In the genomic region with DNA sequence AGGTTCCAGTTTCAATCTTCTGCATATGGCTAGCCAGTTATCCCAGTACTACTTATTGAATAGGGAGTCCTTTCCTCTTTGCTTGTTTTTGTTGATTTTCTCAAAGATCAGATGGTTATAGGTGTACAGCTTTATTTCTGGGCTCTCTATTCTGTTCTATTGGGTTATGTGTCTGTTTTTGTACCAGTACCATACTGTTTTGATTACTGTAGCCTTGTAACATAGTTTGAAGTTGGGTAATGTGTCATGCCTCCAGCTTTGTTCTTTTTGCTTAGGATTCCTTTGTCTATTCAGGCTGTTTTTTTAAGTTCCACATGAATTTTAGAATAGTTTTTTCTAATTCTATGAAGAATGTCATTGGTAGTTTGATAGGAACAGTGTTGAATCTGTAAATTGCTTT, we compare ENCODE assay signal across 4 cellular contexts. TPM values are rescaled to one million over a fixed set of nuclear protein-coding genes. Genes with fewer than 3 reads are reported as not detected.
DNase-seq lines count a peak whose midpoint lies in the region; ATAC-seq, FAIRE-seq and TF ChIP-seq lines count a peak whose summit lies in the region.
"Not testable (repeated sequence)": the region's sequence is repeated elsewhere in the genome, so short reads cannot be mapped to it uniquely, and the experiment has no call there.

No MANE protein-coding gene starts in this region.

- H3K79me2 ChIP-seq in HCT116 (ENCODE audit: insufficient read depth, low read length); Karpas-422 (ENCODE audit: low read length); K562 (ENCODE audit: control insufficient read depth, insufficient read depth, low read length): not testable (repeated sequence)

- not testable (repeated sequence) for H3K36me3 ChIP-seq in HCT116 (ENCODE audit: control insufficient read depth in 1 of 2, insufficient read depth in 2 of 2, low read length in 2 of 2); HEK293 (ENCODE audit: control insufficient read depth in 2 of 2, insufficient read depth in 1 of 2, low read length in 2 of 2); Karpas-422 (ENCODE audit: insufficient read depth, low read length); K562 (ENCODE audit: control insufficient read depth, insufficient read depth, low read length)

- not testable (repeated sequence) for TF ChIP-seq CTCF in HCT116 (IDR thresholded peaks at IDR 0.05 in 2 of 3, conservative IDR thresholded peaks at IDR 0.05 in 1 of 3; ENCODE audit: borderline replicate concordance in 1 of 3, insufficient read depth in 1 of 3, low read depth in 2 of 3, low read length in 2 of 3); HEK293 (tag by site-specific recombination; IDR thresholded peaks at IDR 0.05); K562 (IDR thresholded peaks at IDR 0.05 in 2 of 3, conservative IDR thresholded peaks at IDR 0.05 in 1 of 3; ENCODE audit: insufficient read depth in 2 of 3, low read depth in 1 of 3, low read length in 3 of 3)

- not testable (repeated sequence) for TF ChIP-seq RAD21 in HCT116 (IDR thresholded peaks at IDR 0.05; ENCODE audit: low read depth); K562 (CRISPR knock-in tag; conservative IDR thresholded peaks at IDR 0.05 in 1 of 2, IDR thresholded peaks at IDR 0.05 in 1 of 2)

- DNase-seq in HCT116 (ENCODE audit: low read depth, low spot score); K562 (ENCODE audit: extremely low read depth in 1 of 4, low spot score in 3 of 4): not testable (repeated sequence)
- DNase-seq in Karpas-422 = peak; percentile 7

- not testable (repeated sequence) for H3K4me3 ChIP-seq in HCT116 (replicated peaks in 1 of 2; ENCODE audit: low read depth in 1 of 2, low read length in 2 of 2); HEK293 (ENCODE audit: low read depth, low read length); Karpas-422 (ENCODE audit: low read length); K562

- not testable (repeated sequence) for H2AFZ ChIP-seq in HCT116 (ENCODE audit: low read depth, low read length, poor library complexity, severe bottlenecking); Karpas-422 (ENCODE audit: low read length); K562 (ENCODE audit: low read depth, low read length)

- H3K4me1 ChIP-seq in HCT116 (ENCODE audit: control insufficient read depth in 1 of 2, insufficient read depth in 2 of 2, low read length in 2 of 2); HEK293 (ENCODE audit: control insufficient read depth, insufficient read depth, low read length); Karpas-422 (ENCODE audit: low read length); K562 (replicated peaks in 1 of 2; ENCODE audit: control insufficient read depth in 2 of 2, insufficient read depth in 2 of 2, low read length in 2 of 2): not testable (repeated sequence)

- not testable (repeated sequence) for H3K27me3 ChIP-seq in HCT116 (ENCODE audit: insufficient read depth, low read length); Karpas-422 (ENCODE audit: low read length); K562 (ENCODE audit: control insufficient read depth in 2 of 2, insufficient read depth in 2 of 2, low read length in 2 of 2)

- CTCF ChIA-PET in HCT116 (lab: Charles Lee); K562 (lab: Yijun Ruan, JAX; ENCODE audit: low intra/inter-chr PET ratio): not testable (repeated sequence)
- CTCF ChIA-PET in HEK293 (lab: Yijun Ruan, JAX) = interaction anchor here (1.8 kb wide), 1 partner anchor 9 kb away, joined by 7 read pairs; no protein-coding TSS in a partner anchor

- not testable (repeated sequence) for TF ChIP-seq EP300 in K562 (IDR thresholded peaks at IDR 0.05; ENCODE audit: low read length)

- not testable (repeated sequence) for H3K9ac ChIP-seq in HCT116 (ENCODE audit: low read length); Karpas-422 (ENCODE audit: low read length); K562 (ENCODE audit: insufficient read depth in 1 of 2, low read depth in 2 of 2, low read length in 2 of 2)

- intact Hi-C loops in HCT116 (cut with micrococcal nuclease); K562 (cut with micrococcal nuclease): not testable (repeated sequence)

- not testable (repeated sequence) for BruUV-seq in HCT116 (replicated peaks; lab: Mats Ljungman, UMichigan); K562 (replicated peaks; lab: Mats Ljungman, UMichigan)

- H3K9me3 ChIP-seq in HCT116 (ENCODE audit: control insufficient read depth in 1 of 2, insufficient read depth in 1 of 2, low read depth in 1 of 2, low read length in 2 of 2); HEK293 (ENCODE audit: control insufficient read depth, insufficient read depth, low read depth, low read length); Karpas-422 (ENCODE audit: low read length); K562 (replicated peaks; ENCODE audit: control insufficient read depth, insufficient read depth, low read depth, low read length): not testable (repeated sequence)

- RAD21 ChIA-PET in HCT116 (lab: Charles Lee; ENCODE audit: low non-redundant PET in 1 of 2, low total read pairs in 2 of 2, uncharacterized antibody in 2 of 2, unreplicated experiment in 2 of 2) = not testable (repeated sequence)

- in situ Hi-C loops in K562 (cut with MboI) = not testable (repeated sequence)

- H3K4me2 ChIP-seq in HCT116 (ENCODE audit: low read length); Karpas-422 (ENCODE audit: low read depth, low read length, poor library complexity, severe bottlenecking); K562 (ENCODE audit: insufficient read depth, low read length): not testable (repeated sequence)

- POLR2A ChIA-PET in HCT116 (lab: Charles Lee); HEK293 (lab: Yijun Ruan, JAX): not testable (repeated sequence)
- POLR2A ChIA-PET in K562 (lab: Yijun Ruan, JAX) = interaction anchor here (1.5 kb wide), 1 partner anchor 16 kb away, joined by 3 read pairs; no protein-coding TSS in a partner anchor

- not testable (repeated sequence) for FAIRE-seq in K562 (lab: Jason Lieb, UNC)

- TF ChIP-seq POLR2A in HCT116 (IDR thresholded peaks at IDR 0.05; ENCODE audit: borderline replicate concordance, extremely low read depth, insufficient read depth, insufficient read length); K562 (conservative IDR thresholded peaks at IDR 0.05): not testable (repeated sequence)

- not testable (repeated sequence) for H3K9me1 ChIP-seq in K562 (ENCODE audit: control insufficient read depth, insufficient read depth, low read length)

- H4K20me1 ChIP-seq in HCT116 (ENCODE audit: insufficient read depth); Karpas-422 (ENCODE audit: insufficient read depth, low read depth, low read length); K562 (replicated peaks; ENCODE audit: control insufficient read depth, insufficient read depth, low read length): not testable (repeated sequence)

- not testable (repeated sequence) for H3K9me2 ChIP-seq in HCT116 (ENCODE audit: insufficient read depth); Karpas-422 (replicated peaks; ENCODE audit: insufficient read depth, low read length)

- not testable (repeated sequence) for H3K27ac ChIP-seq in HCT116 (ENCODE audit: low read depth, low read length); HEK293 (ENCODE audit: extremely low read depth, low read depth, low read length); Karpas-422 (ENCODE audit: low read length); K562 (ENCODE audit: extremely low read depth, low read depth, low read length)

- not testable (repeated sequence) for ATAC-seq in HCT116, K562

RNA-seq across cellular contexts. Expression of gene ZNF691, which starts 26.7 kb away (rescaled TPM):
- 11.1 TPM for total RNA-seq in HCT116 (2021; ENCODE audit: unreplicated experiment)
- polyA plus RNA-seq in HCT116 (2012) = 4.7 and 8.2 TPM in 2 replicates
- total RNA-seq in Karpas-422 (2014; rRNA removed; shearing (Covaris generic); ENCODE audit: low replicate concordance) = 15.4 and 18.3 TPM in 2 replicates
- total RNA-seq in K562 (2011; cell fraction: chromatin; rRNA removed; ENCODE audit: low replicate concordance) = 18.1 and 22.3 TPM in 2 replicates
- 12.2 and 16.0 TPM in 2 replicates for total RNA-seq in K562 (2011; cell fraction: nucleolus; rRNA removed)
- 13.1 and 18.3 TPM in 2 replicates for total RNA-seq in K562 (2011; cell fraction: nucleoplasm; rRNA removed)
- total RNA-seq in K562 (2014; rRNA removed) = 14.8 and 17.4 TPM in 2 replicates
- 10.8 and 11.8 TPM in 2 replicates for total RNA-seq in K562 (2014; rRNA removed; fragmentation: Illumina TruSeq; extraction: Trizol)
- total RNA-seq in K562 (2015; rRNA removed; fragmentation: Illumina TruSeq; extraction: Trizol) = 9.2 and 10.7 TPM in 2 replicates
- total RNA-seq in K562 (2021) = 11.7 and 15.2 TPM in 2 replicates
- 11.6 and 11.9 TPM in 2 replicates for polyA plus RNA-seq in K562 (2011; rRNA removed)
- 11.9 and 13.0 TPM in 2 replicates for polyA plus RNA-seq in K562 (2011; cell fraction: cytosol; rRNA removed)
- 30.8 and 50.7 TPM in 2 replicates for polyA plus RNA-seq in K562 (2011; cell fraction: nucleus; rRNA removed)
- polyA plus RNA-seq in K562 (2012) = 12.4 and 15.2 TPM in 2 replicates
- 19.0 and 21.6 TPM in 2 replicates for polyA plus RNA-seq in K562 (2014; fragmentation: Illumina TruSeq; extraction: Trizol)
- 10 to 100 TPM; 20.0 to 30.4 TPM for polyA plus RNA-seq in K562 (2014; fragmentation: Nextera tagmentation; extraction: Ambion mirVana)
- polyA plus RNA-seq in K562 (2014; rRNA removed) = 10.7 and 14.0 TPM in 2 replicates
- 6.7 and 7.1 TPM in 2 replicates for polyA minus RNA-seq in K562 (2011; rRNA and poly(A)+ RNA removed)
- 2.5 and 3.7 TPM in 2 replicates for polyA minus RNA-seq in K562 (2011; cell fraction: cytosol; rRNA and poly(A)+ RNA removed)
- polyA minus RNA-seq in K562 (2011; cell fraction: nucleus; rRNA and poly(A)+ RNA removed) = 11.0 and 16.6 TPM in 2 replicates

RNA-seq across cellular contexts. Expression of gene SVBP, which starts 55.9 kb away (rescaled TPM):
- total RNA-seq in HCT116 (2021; ENCODE audit: unreplicated experiment) = 14.4 TPM
- 9.3 and 14.1 TPM in 2 replicates for polyA plus RNA-seq in HCT116 (2012)
- 18.2 and 45.4 TPM in 2 replicates for total RNA-seq in Karpas-422 (2014; rRNA removed; shearing (Covaris generic); ENCODE audit: low replicate concordance)
- total RNA-seq in K562 (2011; cell fraction: chromatin; rRNA removed; ENCODE audit: low replicate concordance) = 6.8 and 15.4 TPM in 2 replicates
- 7.5 and 9.5 TPM in 2 replicates for total RNA-seq in K562 (2011; cell fraction: nucleolus; rRNA removed)
- 9.6 and 14.4 TPM in 2 replicates for total RNA-seq in K562 (2011; cell fraction: nucleoplasm; rRNA removed)
- total RNA-seq in K562 (2014; rRNA removed) = 32.6 and 44.7 TPM in 2 replicates
- total RNA-seq in K562 (2014; rRNA removed; fragmentation: Illumina TruSeq; extraction: Trizol) = 46.5 and 48.3 TPM in 2 replicates
- total RNA-seq in K562 (2015; rRNA removed; fragmentation: Illumina TruSeq; extraction: Trizol) = 41.1 and 44.5 TPM in 2 replicates
- 31.7 and 36.0 TPM in 2 replicates for total RNA-seq in K562 (2021)
- 42.8 and 49.4 TPM in 2 replicates for polyA plus RNA-seq in K562 (2011; rRNA removed)
- polyA plus RNA-seq in K562 (2011; cell fraction: cytosol; rRNA removed) = 12.9 and 26.0 TPM in 2 replicates
- 7.9 and 14.9 TPM in 2 replicates for polyA plus RNA-seq in K562 (2011; cell fraction: nucleus; rRNA removed)
- 43.0 and 46.8 TPM in 2 replicates for polyA plus RNA-seq in K562 (2012)
- polyA plus RNA-seq in K562 (2014; fragmentation: Illumina TruSeq; extraction: Trizol) = 49.7 and 53.2 TPM in 2 replicates
- polyA plus RNA-seq in K562 (2014; fragmentation: Nextera tagmentation; extraction: Ambion mirVana) = 10 to 100 TPM; 37.9 TPM
- polyA plus RNA-seq in K562 (2014; rRNA removed) = 32.6 and 40.0 TPM in 2 replicates
- polyA minus RNA-seq in K562 (2011; rRNA and poly(A)+ RNA removed) = 19.4 and 19.7 TPM in 2 replicates
- 3.7 and 6.6 TPM in 2 replicates for polyA minus RNA-seq in K562 (2011; cell fraction: cytosol; rRNA and poly(A)+ RNA removed)
- polyA minus RNA-seq in K562 (2011; cell fraction: nucleus; rRNA and poly(A)+ RNA removed) = 2.6 and 5.1 TPM in 2 replicates

RNA-seq across cellular contexts. Expression of gene ERMAP, which starts 56.2 kb away (rescaled TPM):
- 5.4 TPM for total RNA-seq in HCT116 (2021; ENCODE audit: unreplicated experiment)
- polyA plus RNA-seq in HCT116 (2012) = 2.4 and 3.2 TPM in 2 replicates
- total RNA-seq in Karpas-422 (2014; rRNA removed; shearing (Covaris generic); ENCODE audit: low replicate concordance) = 0.54 and 1.6 TPM in 2 replicates
- 68.5 and 80.5 TPM in 2 replicates for total RNA-seq in K562 (2011; cell fraction: chromatin; rRNA removed; ENCODE audit: low replicate concordance)
- 66.4 and 81.6 TPM in 2 replicates for total RNA-seq in K562 (2011; cell fraction: nucleolus; rRNA removed)
- total RNA-seq in K562 (2011; cell fraction: nucleoplasm; rRNA removed) = 80.8 and 97.2 TPM in 2 replicates
- total RNA-seq in K562 (2014; rRNA removed) = 15.7 and 18.2 TPM in 2 replicates
- total RNA-seq in K562 (2014; rRNA removed; fragmentation: Illumina TruSeq; extraction: Trizol) = 23.7 and 25.0 TPM in 2 replicates
- total RNA-seq in K562 (2015; rRNA removed; fragmentation: Illumina TruSeq; extraction: Trizol) = 22.2 and 23.7 TPM in 2 replicates
- total RNA-seq in K562 (2021) = 20.5 and 22.5 TPM in 2 replicates
- polyA plus RNA-seq in K562 (2011; rRNA removed) = 15.3 and 24.9 TPM in 2 replicates
- polyA plus RNA-seq in K562 (2011; cell fraction: cytosol; rRNA removed) = 13.2 and 16.1 TPM in 2 replicates
- 28.4 and 45.9 TPM in 2 replicates for polyA plus RNA-seq in K562 (2011; cell fraction: nucleus; rRNA removed)
- 15.9 and 21.3 TPM in 2 replicates for polyA plus RNA-seq in K562 (2012)
- polyA plus RNA-seq in K562 (2014; fragmentation: Illumina TruSeq; extraction: Trizol) = 25.3 and 31.4 TPM in 2 replicates
- 10 to 100 TPM in 1 of 2 experiments, 1 to 10 TPM in 1; 8.0 to 12.9 TPM for polyA plus RNA-seq in K562 (2014; fragmentation: Nextera tagmentation; extraction: Ambion mirVana)
- polyA plus RNA-seq in K562 (2014; rRNA removed) = 16.6 and 20.3 TPM in 2 replicates
- 21.4 and 35.1 TPM in 2 replicates for polyA minus RNA-seq in K562 (2011; rRNA and poly(A)+ RNA removed)
- polyA minus RNA-seq in K562 (2011; cell fraction: cytosol; rRNA and poly(A)+ RNA removed) = 14.4 and 16.4 TPM in 2 replicates
- polyA minus RNA-seq in K562 (2011; cell fraction: nucleus; rRNA and poly(A)+ RNA removed) = 24.0 and 28.0 TPM in 2 replicates
